1 cellular context compared by ENCODE assay signal in genomic region chr7:16668049-16668858, GRCh38.
TF ChIP-seq lines count a peak whose summit lies in the region.

No MANE protein-coding gene starts in this region.

TF ChIP-seq in HepG2, 621 proteins besides CTCF, POLR2A, EP300 and RAD21 (continued from another document):
- TF ChIP-seq FOSL1 (CRISPR knock-in tag; IDR thresholded peaks at IDR 0.05; ENCODE audit: borderline replicate concordance) (peak; percentile 41; the same call in 1 of the 2 replicates), FOSL2 (CRISPR knock-in tag; IDR thresholded peaks at IDR 0.05) (peak; percentile 88), CEBPG (CRISPR knock-in tag; IDR thresholded peaks at IDR 0.05) (peak; percentile 86), ZMYM4 (CRISPR knock-in tag; IDR thresholded peaks at IDR 0.05) (0 out of 2 replicates have a peak, but pooled peaks have one; percentile 29), ZNF75D (CRISPR knock-in tag; IDR thresholded peaks at IDR 0.05; ENCODE audit: borderline replicate concordance) (no peak), POGZ (CRISPR knock-in tag; IDR thresholded peaks at IDR 0.05) (peak; percentile 59; the same call in 1 of the 2 replicates)
- TF ChIP-seq, protein P1, sequence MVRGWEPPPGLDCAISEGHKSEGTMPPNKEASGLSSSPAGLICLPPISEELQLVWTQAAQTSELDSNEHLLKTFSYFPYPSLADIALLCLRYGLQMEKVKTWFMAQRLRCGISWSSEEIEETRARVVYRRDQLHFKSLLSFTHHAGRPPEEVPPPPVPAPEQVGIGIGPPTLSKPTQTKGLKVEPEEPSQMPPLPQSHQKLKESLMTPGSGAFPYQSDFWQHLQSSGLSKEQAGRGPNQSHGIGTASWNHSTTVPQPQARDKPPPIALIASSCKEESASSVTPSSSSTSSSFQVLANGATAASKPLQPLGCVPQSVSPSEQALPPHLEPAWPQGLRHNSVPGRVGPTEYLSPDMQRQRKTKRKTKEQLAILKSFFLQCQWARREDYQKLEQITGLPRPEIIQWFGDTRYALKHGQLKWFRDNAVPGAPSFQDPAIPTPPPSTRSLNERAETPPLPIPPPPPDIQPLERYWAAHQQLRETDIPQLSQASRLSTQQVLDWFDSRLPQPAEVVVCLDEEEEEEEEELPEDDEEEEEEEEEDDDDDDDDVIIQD (CRISPR knock-in tag; IDR thresholded peaks at IDR 0.05; ENCODE audit: low read depth) = peak; percentile 72; the same call in 1 of the 2 replicates
- TF ChIP-seq, protein P2, sequence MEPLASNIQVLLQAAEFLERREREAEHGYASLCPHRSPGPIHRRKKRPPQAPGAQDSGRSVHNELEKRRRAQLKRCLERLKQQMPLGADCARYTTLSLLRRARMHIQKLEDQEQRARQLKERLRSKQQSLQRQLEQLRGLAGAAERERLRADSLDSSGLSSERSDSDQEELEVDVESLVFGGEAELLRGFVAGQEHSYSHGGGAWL (CRISPR knock-in tag; IDR thresholded peaks at IDR 0.05) = no peak
